8 cellular contexts compared by ENCODE assay signal in the genomic region with DNA sequence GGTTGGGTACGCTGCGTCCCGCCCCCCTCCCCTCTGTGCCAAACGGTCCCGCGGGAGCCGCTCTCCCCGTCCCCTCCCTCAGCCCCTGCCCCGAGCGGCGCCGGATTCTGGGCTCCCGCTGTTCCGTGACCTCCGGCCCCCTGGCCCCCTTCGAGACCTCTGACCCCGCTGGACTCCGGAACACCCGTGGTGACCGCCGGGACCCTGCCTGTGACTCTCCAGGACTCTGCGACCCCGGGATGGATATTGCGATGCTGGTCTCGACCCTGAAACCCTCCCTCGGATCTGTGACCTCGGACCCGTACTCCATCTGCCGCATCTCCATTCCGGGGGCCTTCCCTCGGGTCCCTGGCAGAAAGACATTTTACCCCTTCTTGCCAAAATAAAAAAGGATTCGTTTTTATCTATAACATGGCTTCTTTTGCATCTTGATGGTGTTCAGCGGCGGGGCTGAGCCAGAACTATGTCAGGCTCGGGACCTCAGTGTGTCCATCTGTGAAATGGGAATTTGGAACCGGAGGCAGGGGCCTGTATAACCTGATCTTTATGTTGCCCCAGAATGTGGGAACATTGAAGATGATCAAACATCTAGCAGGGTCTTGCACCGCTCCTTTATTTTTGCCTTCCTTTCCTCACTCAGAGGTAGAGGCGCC. TPM values are rescaled to one million over a fixed set of nuclear protein-coding genes. Genes with fewer than 3 reads are reported as not detected.
DNase-seq lines count a peak whose midpoint lies in the region; ATAC-seq, FAIRE-seq and TF ChIP-seq lines count a peak whose summit lies in the region.

No MANE protein-coding gene starts in this region.

- H3K4me2 ChIP-seq in astrocyte (ENCODE audit: low read length), result peak overlapping the region; percentile 96

- in situ Hi-C loops in transverse colon (cut with MboI; ENCODE audit: low pct_ligation_motif_present in 1 of 4, low pct_unique_long_range_greater_than_20kb in 1 of 4, low sequenced_read_pairs in 3 of 4), result loop anchor here (10.0 to 25.0 kb wide), 3 partner anchors 190 to 212 kb away; a partner anchor contains a TSS

- no peak for ATAC-seq in memory B cell (ENCODE audit: low read depth)

- DNase-seq in activated naive CD4-positive, alpha-beta T cell (lab: John Stamatoyannopoulos, UW), result no peak
- DNase-seq in astrocyte (ENCODE audit: low read depth) (no peak), memory B cell (ENCODE audit: low spot score in 2 of 2) (peak in 1 of 2 donors; percentile 33), transverse colon (peak; percentile 22), MV-4-11 (lab: John Stamatoyannopoulos, UW) (no peak), D721Med (ENCODE audit: insufficient read length, low spot score) (no peak), mucosa of gallbladder (ENCODE audit: low spot score) (no peak)

- FAIRE-seq in astrocyte (lab: Jason Lieb, UNC), result no peak
- no peak for FAIRE-seq in D721Med (lab: Jason Lieb, UNC)

- no peak for TF ChIP-seq EP300 in transverse colon (IDR thresholded peaks at IDR 0.05; ENCODE audit: low read depth)

- WGBS in transverse colon (ENCODE audit: low coverage in 1 of 2), 2 donors, result 6% methylated on average over 30 of the region's 38 CpGs; no CpG with 5 or more reads in 1 of the 2 donors

- peak overlapping the region; percentile 21 for H3K9ac ChIP-seq in astrocyte (ENCODE audit: low read length)

- no peaks in the 10 kb centered on the region for H3K9me3 Mint-ChIP-seq in activated naive CD4-positive, alpha-beta T cell treated with anti-CD3 and anti-CD28 coated beads, Interleukin-2, amount 50 U/mL, for 24 hours
- H3K9me3 Mint-ChIP-seq in astrocyte (ENCODE audit: unreplicated experiment), result peaks cover 2% of the 10 kb centered on the region
- no peaks in the 10 kb centered on the region for H3K9me3 Mint-ChIP-seq in memory B cell

- H3K4me1 ChIP-seq in astrocyte (ENCODE audit: insufficient read depth, low read length) (peaks cover 10% of the 10 kb centered on the region), transverse colon (peaks cover 23 to 39% (median 27%) of the 10 kb centered on the region in 4 donors)

- H3K36me3 ChIP-seq in astrocyte (ENCODE audit: insufficient read depth, low read length), result no peaks in the 10 kb centered on the region
- no peaks in the 10 kb centered on the region for H3K36me3 ChIP-seq in transverse colon

- H3K9me3 ChIP-seq in astrocyte (ENCODE audit: insufficient read depth, low read depth, low read length) (no peaks in the 10 kb centered on the region), transverse colon (no peaks in the 10 kb centered on the region)

- peaks cover 23% of the 10 kb centered on the region for H3K4me1 Mint-ChIP-seq in activated naive CD4-positive, alpha-beta T cell treated with anti-CD3 and anti-CD28 coated beads, Interleukin-2, amount 50 U/mL, for 24 hours
- H3K4me1 Mint-ChIP-seq in astrocyte (ENCODE audit: low read depth, unreplicated experiment), result peaks cover 12% of the 10 kb centered on the region
- H3K4me1 Mint-ChIP-seq in memory B cell, result peaks cover 30% of the 10 kb centered on the region

- H3K4me3 ChIP-seq in astrocyte (ENCODE audit: insufficient read depth, low read depth, low read length) (no peak overlapping the region), transverse colon (peak overlapping the region in 2 of 4 donors; percentile 93 to 96)

- H3K4me3 Mint-ChIP-seq in activated naive CD4-positive, alpha-beta T cell treated with anti-CD3 and anti-CD28 coated beads, Interleukin-2, amount 50 U/mL, for 24 hours, result peak overlapping the region; percentile 91
- H3K4me3 Mint-ChIP-seq in astrocyte (ENCODE audit: unreplicated experiment) (peak overlapping the region; percentile 89), memory B cell (peak overlapping the region; percentile 95)

- H3K27me3 ChIP-seq in astrocyte (ENCODE audit: insufficient read depth, low read length) (peaks cover 25% of the 10 kb centered on the region), transverse colon (peaks cover 36% of the 10 kb centered on the region)

- TF ChIP-seq POLR2A in transverse colon (IDR thresholded peaks at IDR 0.05), result no peak

- H3K27ac ChIP-seq in astrocyte (ENCODE audit: low read depth, low read length), result no peak overlapping the region
- peak overlapping the region in 1 of 4 donors; percentile 83 for H3K27ac ChIP-seq in transverse colon

- peak overlapping the region; percentile 85 for H3K27ac Mint-ChIP-seq in activated naive CD4-positive, alpha-beta T cell treated with anti-CD3 and anti-CD28 coated beads, Interleukin-2, amount 50 U/mL, for 24 hours
- H3K27ac Mint-ChIP-seq in astrocyte (ENCODE audit: unreplicated experiment) (peak overlapping the region; percentile 69), memory B cell (peak overlapping the region; percentile 82)

- H3K79me2 ChIP-seq in astrocyte (ENCODE audit: insufficient read depth, low read length), result peaks cover 40% of the 10 kb centered on the region

- peak overlapping the region; percentile 43 for H2AFZ ChIP-seq in astrocyte (ENCODE audit: low read depth, low read length)

- H4K20me1 ChIP-seq in astrocyte (ENCODE audit: insufficient read depth, low read length), result peaks cover 33% of the 10 kb centered on the region

- no peaks in the 10 kb centered on the region for H3K36me3 Mint-ChIP-seq in activated naive CD4-positive, alpha-beta T cell treated with anti-CD3 and anti-CD28 coated beads, Interleukin-2, amount 50 U/mL, for 24 hours
- H3K36me3 Mint-ChIP-seq in astrocyte (ENCODE audit: low read depth, unreplicated experiment) (no peaks in the 10 kb centered on the region), memory B cell (no peaks in the 10 kb centered on the region)

- H3K27me3 Mint-ChIP-seq in activated naive CD4-positive, alpha-beta T cell treated with anti-CD3 and anti-CD28 coated beads, Interleukin-2, amount 50 U/mL, for 24 hours, result peaks cover 8% of the 10 kb centered on the region
- peaks cover 38% of the 10 kb centered on the region for H3K27me3 Mint-ChIP-seq in astrocyte (ENCODE audit: low read depth, unreplicated experiment)
- H3K27me3 Mint-ChIP-seq in memory B cell, result no peaks in the 10 kb centered on the region

- intact Hi-C loops in transverse colon (cut with DNase I; ENCODE audit: low total_unique reads), result loop anchor here (10.0 kb wide), 1 partner anchor 190 kb away; a partner anchor contains a TSS

- TF ChIP-seq CTCF in astrocyte (IDR thresholded peaks at IDR 0.05; ENCODE audit: insufficient read depth, low read depth, low read length) (no peak), transverse colon (IDR thresholded peaks at IDR 0.05) (peak in 3 of 5 experiments; percentile 80 to 95 (median 91)), D721Med (IDR thresholded peaks at IDR 0.05; ENCODE audit: insufficient read depth, missing control alignments) (no peak)

RNA-seq across cellular contexts. Expression of a gene that starts 0.7 kb away (rescaled TPM):
- total RNA-seq in astrocyte (42.0 and 45.7 TPM in 2 replicates), transverse colon (10 to 100 TPM; 15.3 to 40.4 (median 22.8) TPM), mucosa of gallbladder (32.8 TPM)

RNA-seq across cellular contexts. Expression of a gene that starts 11.7 kb away (rescaled TPM):
- total RNA-seq in astrocyte (0.70 TPM in 1 of 2 replicates, not detected in the other), transverse colon (not detected), mucosa of gallbladder (0.63 TPM)

RNA-seq across cellular contexts. Expression of a gene that starts 22.4 kb away (rescaled TPM):
- total RNA-seq in astrocyte (44.1 and 51.8 TPM in 2 replicates), transverse colon (10 to 100 TPM in 3 of 4 donors, not detected in 1; 16.7 to 35.2 (median 24.4) TPM), mucosa of gallbladder (28.6 TPM)

RNA-seq across cellular contexts. Expression of a gene that starts 22.8 kb away (rescaled TPM):
- total RNA-seq in astrocyte (1.3 and 1.4 TPM in 2 replicates), transverse colon (under 1 TPM in 2 of 4 donors, not detected in 2; 0.41 to 0.79 TPM), mucosa of gallbladder (0.75 TPM)

RNA-seq across cellular contexts. Expression of a gene that starts 55.7 kb away (rescaled TPM):
- total RNA-seq in astrocyte, result 73.4 and 78.5 TPM in 2 replicates
- 10 to 100 TPM; 35.1 to 96.5 (median 43.6) TPM for total RNA-seq in transverse colon
- 93.4 TPM for total RNA-seq in mucosa of gallbladder

Comparison
In these comparisons a context has a peak if more than half of its experiments do, and no peak if none do; other contexts are left out.
1. CTCF ChIP-seq: peak in transverse colon (3 of 5); none in astrocyte (single experiment) and D721Med (single experiment).
2. Peak in every context shown above with its lines, with median percentiles within 50 percentile points of each other: H3K27ac Mint-ChIP-seq and H3K4me3 Mint-ChIP-seq.